ENCODE assay signal across 1 cellular context in genomic region chr9:133031130-133031422, GRCh38.
TF ChIP-seq lines count a peak whose summit lies in the region.

No MANE protein-coding gene starts in this region.

TF ChIP-seq in K562, 482 proteins besides CTCF, POLR2A, EP300 and RAD21 (continues in another document):
- TF ChIP-seq SMC3 (conservative IDR thresholded peaks at IDR 0.05; ENCODE audit: insufficient read depth, low read depth, low read length) (no peak), TRIM25 (IDR thresholded peaks at IDR 0.05; ENCODE audit: borderline replicate concordance) (0 out of 2 replicates have a peak, but pooled peaks have one; percentile 6), ZFX (CRISPR knock-in tag; IDR thresholded peaks at IDR 0.05) (no peak), NFRKB (IDR thresholded peaks at IDR 0.05; ENCODE audit: low read depth) (peak; percentile 0; the same call in 1 of the 2 replicates), ZNF444 (CRISPR knock-in tag; IDR thresholded peaks at IDR 0.05) (no peak), PTTG1 (tag; IDR thresholded peaks at IDR 0.05; ENCODE audit: low read depth) (no peak), CCNT2 (IDR thresholded peaks at IDR 0.05; ENCODE audit: borderline replicate concordance, extremely low read depth, insufficient read length, low read depth, low read length) (no peak), SIRT6 (IDR thresholded peaks at IDR 0.05; ENCODE audit: low read depth, low read length) (no peak), DEAF1 (CRISPR knock-in tag; IDR thresholded peaks at IDR 0.05) (no peak), TCF3 (CRISPR knock-in tag; IDR thresholded peaks at IDR 0.05) (no peak; the same call in 1 of the 2 replicates), KHSRP (IDR thresholded peaks at IDR 0.05) (no peak), GATAD2A (IDR thresholded peaks at IDR 0.05) (no peak), ZNF398 (CRISPR knock-in tag; IDR thresholded peaks at IDR 0.05) (no peak), TEAD1 (CRISPR knock-in tag; IDR thresholded peaks at IDR 0.05) (0 out of 4 replicates have a peak, but pooled peaks of 1 of the 2 experiments have one; percentile 3), DLX4 (CRISPR knock-in tag; IDR thresholded peaks at IDR 0.05) (no peak), HDAC2 (IDR thresholded peaks at IDR 0.05) (0 out of 2 replicates have a peak, but pooled peaks have one; percentile 25), PRPF4 (IDR thresholded peaks at IDR 0.05; ENCODE audit: insufficient read depth, low read depth, low read length, poor library complexity, severe bottlenecking) (no peak), MYNN (IDR thresholded peaks at IDR 0.05) (no peak), MYNN (CRISPR knock-in tag; IDR thresholded peaks at IDR 0.05) (no peak), TRIM24 (IDR thresholded peaks at IDR 0.05) (no peak), CHCHD3 (CRISPR knock-in tag; IDR thresholded peaks at IDR 0.05) (no peak), CHD4 (IDR thresholded peaks at IDR 0.05; ENCODE audit: insufficient read depth, insufficient replicate concordance, low read depth, low read length, poor library complexity, severe bottlenecking) (no peak), POLR3G (IDR thresholded peaks at IDR 0.05; ENCODE audit: extremely low read depth, insufficient read length, insufficient replicate concordance) (no peak), ZNF57 (CRISPR knock-in tag; IDR thresholded peaks at IDR 0.05) (no peak), ZFP1 (CRISPR knock-in tag; IDR thresholded peaks at IDR 0.05) (0 out of 2 replicates have a peak, but pooled peaks have one; percentile 1), RBBP5 (IDR thresholded peaks at IDR 0.05; ENCODE audit: borderline replicate concordance, insufficient read depth, low read length, poor library complexity, severe bottlenecking) (no peak), HEY1 (CRISPR knock-in tag; IDR thresholded peaks at IDR 0.05; ENCODE audit: borderline replicate concordance) (no peak), MAFF (IDR thresholded peaks at IDR 0.05; ENCODE audit: low read length) (no peak), ZNF644 (tag; IDR thresholded peaks at IDR 0.05; ENCODE audit: low read depth) (no peak), RBM39 (optimal IDR thresholded peaks at IDR 0.05; ENCODE audit: low read depth, low read length) (no peak), ZNF584 (CRISPR knock-in tag; IDR thresholded peaks at IDR 0.05; ENCODE audit: low read depth) (0 out of 2 replicates have a peak, but pooled peaks have one; percentile 19), ZSCAN29 (IDR thresholded peaks at IDR 0.05) (no peak), BCOR (IDR thresholded peaks at IDR 0.05) (no peak; the same call in 1 of the 2 replicates), ZNF75A (CRISPR knock-in tag; IDR thresholded peaks at IDR 0.05) (no peak), THRAP3 (IDR thresholded peaks at IDR 0.05; ENCODE audit: borderline replicate concordance) (no peak), ZNF232 (CRISPR knock-in tag; IDR thresholded peaks at IDR 0.05) (no peak), KDM2B (CRISPR knock-in tag; IDR thresholded peaks at IDR 0.05) (no peak), BRF1 (IDR thresholded peaks at IDR 0.05; ENCODE audit: borderline replicate concordance, extremely low read depth, insufficient read length) (no peak), BACH1 (tag; IDR thresholded peaks at IDR 0.05) (no peak), AFF1 (IDR thresholded peaks at IDR 0.05; ENCODE audit: low read depth in 1 of 2, partially characterized antibody in 2 of 2) (no peak), TAF9B (IDR thresholded peaks at IDR 0.05; ENCODE audit: partially characterized antibody) (peak; percentile 57), CREBBP (IDR thresholded peaks at IDR 0.05; ENCODE audit: low read depth, low read length) (no peak), SOX6 (IDR thresholded peaks at IDR 0.05) (0 out of 2 replicates have a peak, but pooled peaks have one; percentile 5), SREBF2 (CRISPR knock-in tag; IDR thresholded peaks at IDR 0.05) (0 out of 2 replicates have a peak, but pooled peaks have one; percentile 58), HDGF (IDR thresholded peaks at IDR 0.05) (no peak), BRD4 (IDR thresholded peaks at IDR 0.05) (peak; percentile 20; the same call in 1 of the 2 replicates), NR1H2 (CRISPR knock-in tag; IDR thresholded peaks at IDR 0.05) (0 out of 2 replicates have a peak, but pooled peaks have one; percentile 41), FOSL1 (tag; conservative IDR thresholded peaks at IDR 0.05) (0 out of 2 replicates have a peak, but pooled peaks have one; percentile 14), ZNF395 (CRISPR knock-in tag; IDR thresholded peaks at IDR 0.05) (no peak), USF2 (CRISPR knock-in tag; IDR thresholded peaks at IDR 0.05) (no peak), FOXJ3 (CRISPR knock-in tag; IDR thresholded peaks at IDR 0.05) (no peak), CXXC5 (CRISPR knock-in tag; IDR thresholded peaks at IDR 0.05) (no peak; the same call in 1 of the 2 replicates), LCOR (CRISPR knock-in tag; IDR thresholded peaks at IDR 0.05) (0 out of 2 replicates have a peak, but pooled peaks have one; percentile 6), CREM (IDR thresholded peaks at IDR 0.05; ENCODE audit: low read depth) (no peak), DPF2 (IDR thresholded peaks at IDR 0.05) (0 out of 2 replicates have a peak, but pooled peaks have one; percentile 6), NELFE (IDR thresholded peaks at IDR 0.05; ENCODE audit: insufficient read depth, insufficient read length) (no peak), SETDB1 (IDR thresholded peaks at IDR 0.05; ENCODE audit: low read length) (no peak), NCOR1 (IDR thresholded peaks at IDR 0.05) (no peak), PURB (CRISPR knock-in tag; IDR thresholded peaks at IDR 0.05; ENCODE audit: low read depth) (no peak), ZZZ3 (IDR thresholded peaks at IDR 0.05) (no peak), RBM25 (IDR thresholded peaks at IDR 0.05; ENCODE audit: low read depth, low read length, severe bottlenecking) (no peak), NBN (IDR thresholded peaks at IDR 0.05; ENCODE audit: low read depth) (peak; percentile 55; the same call in 1 of the 2 replicates), NCOA4 (IDR thresholded peaks at IDR 0.05; ENCODE audit: partially characterized antibody) (no peak), HCFC1 (IDR thresholded peaks at IDR 0.05; ENCODE audit: low read depth, low read length) (no peak), MEIS2 (IDR thresholded peaks at IDR 0.05; ENCODE audit: partially characterized antibody) (no peak)
